Comparison of ENCODE assay signal across 14 cellular contexts in the genomic region with DNA sequence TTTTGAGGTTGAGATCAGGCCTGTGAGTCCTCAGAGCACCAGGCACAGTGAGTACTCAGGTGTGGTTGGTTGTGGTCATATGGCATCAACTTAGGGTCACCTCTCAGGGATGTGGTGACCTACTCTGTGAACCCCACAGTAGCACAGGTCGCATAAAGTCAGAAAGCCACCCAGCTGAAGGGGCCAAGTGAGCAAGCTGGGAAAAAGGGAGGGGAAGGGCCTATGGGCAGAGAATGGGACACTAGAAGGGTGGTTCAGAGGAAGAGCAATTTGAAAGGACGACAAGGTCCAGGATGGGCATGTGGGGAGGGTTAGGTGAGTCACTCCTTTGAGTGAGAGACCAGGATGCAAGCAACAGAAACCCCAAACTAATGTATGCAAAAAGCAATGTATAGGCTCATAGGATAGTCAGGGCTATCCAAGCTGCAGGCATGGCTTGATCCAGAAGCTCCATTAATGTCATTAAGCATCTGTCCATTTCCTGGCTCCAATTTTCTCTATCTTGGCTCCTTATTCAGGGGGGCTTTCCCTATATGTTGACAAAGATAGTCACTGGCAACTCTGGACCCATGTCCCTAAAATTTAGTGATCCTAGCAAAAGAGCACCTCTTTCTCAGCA. TPM values are rescaled to one million over a fixed set of nuclear protein-coding genes. Genes with fewer than 3 reads are reported as not detected.
A peak's percentile ranks its signal among the peaks of the same experiment; 100 is the strongest.
DNase-seq lines count a peak whose midpoint lies in the region; ATAC-seq and TF ChIP-seq lines count a peak whose summit lies in the region.
"Had no signal": no experiment of that assay in that cellular context is flagged by ENCODE, and none has a peak within 500 bp of the region (broad histone marks: within the 10 kb centered on the region; RNA-seq: fewer than 3 reads in every experiment).

No MANE protein-coding gene starts in this region.

- H3K27ac ChIP-seq in RWPE1: peak overlapping the region; percentile 89
- H3K27ac ChIP-seq: colonic mucosa had no signal

- peaks cover 25 to 32% of the 10 kb centered on the region in 2 donors for H3K4me1 Mint-ChIP-seq in effector memory CD8-positive, alpha-beta T cell (ENCODE audit: low read depth in 2 of 2)
- peaks cover 10% of the 10 kb centered on the region for H3K4me1 Mint-ChIP-seq in osteocyte (ENCODE audit: unreplicated experiment)

- TF ChIP-seq CTCF in RWPE1 (conservative IDR thresholded peaks at IDR 0.05; ENCODE audit: low read depth) (no peak), osteocyte (IDR thresholded peaks at IDR 0.05) (no peak)

- peaks cover 39% of the 10 kb centered on the region for H3K36me3 Mint-ChIP-seq in effector memory CD8-positive, alpha-beta T cell (ENCODE audit: insufficient read depth)
- H3K36me3 Mint-ChIP-seq in osteocyte (ENCODE audit: unreplicated experiment): no peaks in the 10 kb centered on the region

- peak overlapping the region; percentile 42 to 96 for H3K27ac Mint-ChIP-seq in effector memory CD8-positive, alpha-beta T cell
- peak overlapping the region; percentile 8 for H3K27ac Mint-ChIP-seq in osteocyte (ENCODE audit: unreplicated experiment)
- H3K27ac Mint-ChIP-seq: activated naive CD4-positive, alpha-beta T cell treated with anti-CD3 and anti-CD28 coated beads, Interleukin-2, amount 10 ng/mL, durations not matched to agents 7 days and 5 days had no signal

- ATAC-seq in effector memory CD8-positive, alpha-beta T cell (replicated peaks): peak; percentile 58
- ATAC-seq in GM19035 (IDR thresholded peaks at IDR 0.05; ENCODE audit: unreplicated experiment) (no peak), esophagus mucosa (no peak), HG02763 (IDR thresholded peaks at IDR 0.05; ENCODE audit: unreplicated experiment) (no peak)

- H3K27me3 Mint-ChIP-seq in effector memory CD8-positive, alpha-beta T cell: no peaks in the 10 kb centered on the region
- no peaks in the 10 kb centered on the region for H3K27me3 Mint-ChIP-seq in osteocyte (ENCODE audit: unreplicated experiment)

- CTCF ChIA-PET in RWPE1 (lab: Yijun Ruan, JAX): interaction anchor here (0.7 kb wide), 1 partner anchor 280 kb away, joined by 4 read pairs; no protein-coding TSS in a partner anchor

- peak overlapping the region in 1 of 2 donors; percentile 94 for H3K4me3 Mint-ChIP-seq in effector memory CD8-positive, alpha-beta T cell
- no peak overlapping the region for H3K4me3 Mint-ChIP-seq in osteocyte (ENCODE audit: unreplicated experiment)
- H3K4me3 Mint-ChIP-seq: activated naive CD4-positive, alpha-beta T cell treated with anti-CD3 and anti-CD28 coated beads, Interleukin-2, amount 10 ng/mL, durations not matched to agents 7 days and 5 days had no signal

- DNase-seq in NCI-H2171 treated with DMSO at 0.1 percent for 48 hours (lab: John Stamatoyannopoulos, UW) (peak; percentile 12), NCI-H2171 (lab: John Stamatoyannopoulos, UW) (no peak), RWPE1 (ENCODE audit: low spot score) (no peak), osteocyte (ENCODE audit: extremely low spot score, unreplicated experiment) (no peak)
- DNase-seq in effector memory CD8-positive, alpha-beta T cell: peak in 2 of 3 experiments; percentile 32 to 33
- DNase-seq: activated CD4-positive, CD25-positive, alpha-beta regulatory T cell; activated naive CD4-positive, alpha-beta T cell treated with anti-CD3 and anti-CD28 coated beads, Interleukin-2, amount 10 ng/mL, durations not matched to agents 7 days and 5 days; colonic mucosa; foreskin fibroblast; NCI-H2029 treated with DMSO at 0.1 percent for 48 hours; SK-N-SH had no signal

- no peaks in the 10 kb centered on the region for H3K9me3 Mint-ChIP-seq in effector memory CD8-positive, alpha-beta T cell
- no peaks in the 10 kb centered on the region for H3K9me3 Mint-ChIP-seq in osteocyte (ENCODE audit: unreplicated experiment)
- H3K9me3 Mint-ChIP-seq: activated naive CD4-positive, alpha-beta T cell treated with anti-CD3 and anti-CD28 coated beads, Interleukin-2, amount 10 ng/mL, durations not matched to agents 7 days and 5 days had no signal

- POLR2A ChIA-PET in RWPE1 (lab: Yijun Ruan, JAX; ENCODE audit: low non-redundant PET): no interaction called here

RNA-seq across cellular contexts. Expression of a gene that starts 33.5 kb away (rescaled TPM):
- 24.7 and 25.8 TPM in 2 replicates for total RNA-seq in osteocyte
- 37.2 TPM for total RNA-seq in esophagus mucosa

Comparison
In these comparisons a context has a peak if more than half of its experiments do, and no peak if none do; other contexts are left out.
1. DNase-seq: peak in NCI-H2171 treated with DMSO at 0.1 percent for 48 hours (single experiment) and effector memory CD8-positive, alpha-beta T cell (2 of 3); none in NCI-H2171 (single experiment), RWPE1 (single experiment) and osteocyte (single experiment).